In genomic region chr5:168768172-168768571, GRCh38 we compare ENCODE assay signal across 2 cellular contexts.
TF ChIP-seq lines count a peak whose summit lies in the region.

No MANE protein-coding gene starts in this region.

TF ChIP-seq in HEK293, 187 proteins besides CTCF, POLR2A, EP300 and RAD21:
- TF ChIP-seq ZNF707 (tag by site-specific recombination; IDR thresholded peaks at IDR 0.05) (peak; percentile 99), ZNF404 (tag by site-specific recombination; IDR thresholded peaks at IDR 0.05) (no peak)
TF ChIP-seq in HEK293: peak in this region for 1.

TF ChIP-seq in K562, 482 proteins besides CTCF, POLR2A, EP300 and RAD21:
- no peak for TF ChIP-seq ZNF224 (CRISPR knock-in tag; IDR thresholded peaks at IDR 0.05)
- no peak for TF ChIP-seq ZNF311 (CRISPR knock-in tag; IDR thresholded peaks at IDR 0.05)
- TF ChIP-seq ZNF707 (CRISPR knock-in tag; conservative IDR thresholded peaks at IDR 0.05) = peak; percentile 95
- no peak for TF ChIP-seq ZNF75A (CRISPR knock-in tag; IDR thresholded peaks at IDR 0.05)
- TF ChIP-seq ZFPM2 (CRISPR knock-in tag; IDR thresholded peaks at IDR 0.05) = no peak
- TF ChIP-seq FOXO4 (CRISPR knock-in tag; IDR thresholded peaks at IDR 0.05) = no peak
- TF ChIP-seq, protein P1, sequence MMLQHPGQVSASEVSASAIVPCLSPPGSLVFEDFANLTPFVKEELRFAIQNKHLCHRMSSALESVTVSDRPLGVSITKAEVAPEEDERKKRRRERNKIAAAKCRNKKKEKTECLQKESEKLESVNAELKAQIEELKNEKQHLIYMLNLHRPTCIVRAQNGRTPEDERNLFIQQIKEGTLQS (IDR thresholded peaks at IDR 0.05) = no peak
- TF ChIP-seq, protein P1 (CRISPR knock-in tag; conservative IDR thresholded peaks at IDR 0.05) = no peak
- TF ChIP-seq FOXA1 (IDR thresholded peaks at IDR 0.05; ENCODE audit: borderline replicate concordance) = no peak
- no peak for TF ChIP-seq GATAD2B (IDR thresholded peaks at IDR 0.05; ENCODE audit: borderline replicate concordance)
- TF ChIP-seq, protein P2, sequence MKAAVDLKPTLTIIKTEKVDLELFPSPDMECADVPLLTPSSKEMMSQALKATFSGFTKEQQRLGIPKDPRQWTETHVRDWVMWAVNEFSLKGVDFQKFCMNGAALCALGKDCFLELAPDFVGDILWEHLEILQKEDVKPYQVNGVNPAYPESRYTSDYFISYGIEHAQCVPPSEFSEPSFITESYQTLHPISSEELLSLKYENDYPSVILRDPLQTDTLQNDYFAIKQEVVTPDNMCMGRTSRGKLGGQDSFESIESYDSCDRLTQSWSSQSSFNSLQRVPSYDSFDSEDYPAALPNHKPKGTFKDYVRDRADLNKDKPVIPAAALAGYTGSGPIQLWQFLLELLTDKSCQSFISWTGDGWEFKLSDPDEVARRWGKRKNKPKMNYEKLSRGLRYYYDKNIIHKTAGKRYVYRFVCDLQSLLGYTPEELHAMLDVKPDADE (conservative IDR thresholded peaks at IDR 0.05; ENCODE audit: control insufficient read depth, low read depth, low read length) = no peak
- TF ChIP-seq ZNF398 (CRISPR knock-in tag; IDR thresholded peaks at IDR 0.05) = no peak
- TF ChIP-seq RREB1 (CRISPR knock-in tag; IDR thresholded peaks at IDR 0.05) = peak; percentile 19; the same call in 1 of the 2 replicates
- no peak for TF ChIP-seq ZNF766 (CRISPR knock-in tag; conservative IDR thresholded peaks at IDR 0.05)
- no peak for TF ChIP-seq ZNF212 (CRISPR knock-in tag; IDR thresholded peaks at IDR 0.05)
- no peak for TF ChIP-seq MLLT1 (IDR thresholded peaks at IDR 0.05)
- TF ChIP-seq ZBTB34 (CRISPR knock-in tag; IDR thresholded peaks at IDR 0.05) = no peak
- TF ChIP-seq PRMT5 (CRISPR knock-in tag; IDR thresholded peaks at IDR 0.05) = no peak
